7 cellular contexts compared by ENCODE assay signal in genomic region chr2:88198308-88198707, GRCh38. TPM values are rescaled to one million over a fixed set of nuclear protein-coding genes. Genes with fewer than 3 reads are reported as not detected.
"Had no signal": no experiment of that assay in that cellular context is flagged by ENCODE, and none has a peak within 500 bp of the region (broad histone marks: within the 10 kb centered on the region; RNA-seq: fewer than 3 reads in every experiment).

No MANE protein-coding gene starts in this region.

- ATAC-seq: K562 had no signal

- H3K27ac ChIP-seq: HL-60 had no signal

- H3K4me3 ChIP-seq: K562 had no signal

- H3K36me3 Mint-ChIP-seq: IgD-negative memory B cell had no signal

- DNase-seq: IMR-90, KBM-7 had no signal

- FAIRE-seq: HTR-8/SVneo, K562 had no signal

- H3K27ac Mint-ChIP-seq: IgD-negative memory B cell had no signal

RNA-seq across cellular contexts. Expression of gene THNSL2, which starts 28.2 kb away (rescaled TPM):
- total RNA-seq: HT1080, IMR-90, K562 had no signal
- polyA plus RNA-seq: IMR-90, K562 had no signal
